ENCODE assay signal across 14 cellular contexts in genomic region chr11:66107600-66108151, GRCh38. TPM values are rescaled to one million over a fixed set of nuclear protein-coding genes. Genes with fewer than 3 reads are reported as not detected.
DNase-seq lines count a peak whose midpoint lies in the region; ATAC-seq and TF ChIP-seq lines count a peak whose summit lies in the region.
"Had no signal": no experiment of that assay in that cellular context is flagged by ENCODE, and none has a peak within 500 bp of the region (broad histone marks: within the 10 kb centered on the region; RNA-seq: fewer than 3 reads in every experiment).

No MANE protein-coding gene starts in this region.

- CTCF ChIA-PET in activated CD4-positive, alpha-beta memory T cell treated with anti-CD3 and anti-CD28 coated beads for 36 hours (lab: Charles Lee) = interaction anchor here (0.6 to 1.6 kb wide), 6 partner anchors 8 to 63 kb away, joined by 3 to 9 read pairs (median 4); no protein-coding TSS in a partner anchor

- H3K27ac ChIP-seq in left ventricle myocardium inferior (replicated peaks) = no peak overlapping the region
- H3K27ac ChIP-seq: parathyroid adenoma had no signal

- H3K36me3 Mint-ChIP-seq in activated CD4-positive, alpha-beta memory T cell treated with anti-CD3 and anti-CD28 coated beads for 36 hours = peaks cover 13% of the 10 kb centered on the region
- peaks cover 0 to 12% (median 0%) of the 10 kb centered on the region in 3 donors for H3K36me3 Mint-ChIP-seq in immature natural killer cell

- peak overlapping the region; percentile 77 for H3K27ac Mint-ChIP-seq in activated CD4-positive, alpha-beta memory T cell treated with anti-CD3 and anti-CD28 coated beads for 36 hours
- H3K27ac Mint-ChIP-seq in immature natural killer cell = peak overlapping the region; percentile 80 to 94 (median 88)

- H3K27me3 ChIP-seq in left ventricle myocardium inferior (ENCODE audit: low read depth) = no peaks in the 10 kb centered on the region

- H3K36me3 ChIP-seq in left ventricle myocardium inferior = no peaks in the 10 kb centered on the region

- TF ChIP-seq CTCF in left ventricle myocardium inferior (IDR thresholded peaks at IDR 0.05; ENCODE audit: borderline replicate concordance) = no peak

- intact Hi-C loops in left ventricle myocardium superior (cut with micrococcal nuclease) (no loop called here), left ventricle myocardium inferior (cut with micrococcal nuclease) (no loop called here)
- intact Hi-C loops in activated CD4-positive, alpha-beta memory T cell treated with anti-CD3 and anti-CD28 coated beads for 36 hours (cut with micrococcal nuclease) = loop anchor here (1.0 to 2.0 kb wide), 2 partner anchors 19 to 27 kb away; no protein-coding TSS in a partner anchor

- H3K4me1 ChIP-seq in left ventricle myocardium inferior = peaks cover 49% of the 10 kb centered on the region
- H3K4me1 ChIP-seq: parathyroid adenoma had no signal

- no peak for DNase-seq in left ventricle myocardium superior
- DNase-seq in left ventricle myocardium inferior = no peak
- no peak for DNase-seq in activated CD4-positive, alpha-beta memory T cell treated with anti-CD3 and anti-CD28 coated beads for 36 hours
- DNase-seq in immature natural killer cell = no peak
- DNase-seq in LoVo (ENCODE audit: low spot score) = no peak
- DNase-seq in stimulated activated CD4-positive, alpha-beta T cell treated with anti-CD3 and anti-CD28 coated beads, Interleukin-4, amount 100 ng/mL, for 4 hours = no peak
- DNase-seq in NCI-H2196 (lab: John Stamatoyannopoulos, UW; ENCODE audit: unreplicated experiment) = no peak
- DNase-seq in NCI-H1436 treated with DMSO at 0.1 percent for 48 hours (lab: John Stamatoyannopoulos, UW) = no peak
- DNase-seq: DMS79 treated with DMSO at 0.1 percent for 48 hours; effector CD4-positive, alpha-beta T cell; foreskin melanocyte; mesenchymal stem cell; NCI-H1092 had no signal

- H3K9me3 ChIP-seq in left ventricle myocardium inferior (replicated peaks) = no peaks in the 10 kb centered on the region

- POLR2A ChIA-PET in activated CD4-positive, alpha-beta memory T cell treated with anti-CD3 and anti-CD28 coated beads for 36 hours (lab: Charles Lee) = interaction anchor here (1.0 to 1.7 kb wide), 2 partner anchors 18 to 38 kb away, joined by 3 to 7 read pairs; partner anchors contain the start of gene PACS1

- H3K27me3 Mint-ChIP-seq in activated CD4-positive, alpha-beta memory T cell treated with anti-CD3 and anti-CD28 coated beads for 36 hours = no peaks in the 10 kb centered on the region
- peaks cover 0 to 3% (median 0%) of the 10 kb centered on the region in 3 donors for H3K27me3 Mint-ChIP-seq in immature natural killer cell (ENCODE audit: low read depth in 3 of 3)

- no peak overlapping the region for H3K4me3 Mint-ChIP-seq in activated CD4-positive, alpha-beta memory T cell treated with anti-CD3 and anti-CD28 coated beads for 36 hours
- H3K4me3 Mint-ChIP-seq in immature natural killer cell = peak overlapping the region; percentile 53 to 88 (median 73)

- peak; percentile 21 for ATAC-seq in left ventricle myocardium superior

- peaks cover 84% of the 10 kb centered on the region for H3K4me1 Mint-ChIP-seq in activated CD4-positive, alpha-beta memory T cell treated with anti-CD3 and anti-CD28 coated beads for 36 hours (ENCODE audit: low read depth)
- peaks cover 76 to 93% of the 10 kb centered on the region in 2 donors for H3K4me1 Mint-ChIP-seq in immature natural killer cell

- H3K9me3 Mint-ChIP-seq in activated CD4-positive, alpha-beta memory T cell treated with anti-CD3 and anti-CD28 coated beads for 36 hours = no peaks in the 10 kb centered on the region
- no peaks in the 10 kb centered on the region for H3K9me3 Mint-ChIP-seq in immature natural killer cell

- no peak overlapping the region for H3K4me3 ChIP-seq in left ventricle myocardium inferior

RNA-seq across cellular contexts. Expression of gene PACS1, which starts 37.6 kb away (rescaled TPM):
- total RNA-seq in left ventricle myocardium superior = 59.0 TPM
- 54.9 TPM for total RNA-seq in left ventricle myocardium inferior
- total RNA-seq in activated CD4-positive, alpha-beta memory T cell treated with anti-CD3 and anti-CD28 coated beads for 36 hours = 10 to 100 TPM; 82.0 to 84.1 TPM
- 10 to 100 TPM; 10.0 to 72.3 (median 23.9) TPM for polyA plus RNA-seq in immature natural killer cell

RNA-seq across cellular contexts. Expression of gene SF3B2, which starts 55.5 kb away (rescaled TPM):
- total RNA-seq in left ventricle myocardium superior = 70.4 TPM
- 75.5 TPM for total RNA-seq in left ventricle myocardium inferior
- total RNA-seq in activated CD4-positive, alpha-beta memory T cell treated with anti-CD3 and anti-CD28 coated beads for 36 hours = 100 to 1,000 TPM; 271 to 274 TPM
- polyA plus RNA-seq in immature natural killer cell = 100 to 1,000 TPM in 1 of 3 donors, 10 to 100 TPM in 2; 71.7 to 141 (median 76.7) TPM

RNA-seq across cellular contexts. Expression of gene GAL3ST3, which starts 58.7 kb away (rescaled TPM):
- 3.5 TPM for total RNA-seq in left ventricle myocardium superior
- total RNA-seq in left ventricle myocardium inferior = 1.3 TPM
- not detected for total RNA-seq in activated CD4-positive, alpha-beta memory T cell treated with anti-CD3 and anti-CD28 coated beads for 36 hours
- not detected for polyA plus RNA-seq in immature natural killer cell
